3 cellular contexts compared by ENCODE assay signal in genomic region chr4:15517681-15518080, GRCh38. TPM values are rescaled to one million over a fixed set of nuclear protein-coding genes. Genes with fewer than 3 reads are reported as not detected.
"Had no signal": no experiment of that assay in that cellular context is flagged by ENCODE, and none has a peak within 500 bp of the region (broad histone marks: within the 10 kb centered on the region; RNA-seq: fewer than 3 reads in every experiment).

No MANE protein-coding gene starts in this region.

RNA-seq across cellular contexts. Expression of gene CC2D2A, which starts 48.0 kb away (rescaled TPM):
- total RNA-seq: naive thymus-derived CD8-positive, alpha-beta T cell; natural killer cell treated with Interleukin-12 subunit alpha and Interleukin-12 subunit beta and Interleukin-15 and Interleukin-18, amount 100 ng/mL, for 72 hours had no signal
- polyA plus RNA-seq: naive thymus-derived CD4-positive, alpha-beta T cell; naive thymus-derived CD8-positive, alpha-beta T cell had no signal
